22 cellular contexts compared by ENCODE assay signal in the genomic region with DNA sequence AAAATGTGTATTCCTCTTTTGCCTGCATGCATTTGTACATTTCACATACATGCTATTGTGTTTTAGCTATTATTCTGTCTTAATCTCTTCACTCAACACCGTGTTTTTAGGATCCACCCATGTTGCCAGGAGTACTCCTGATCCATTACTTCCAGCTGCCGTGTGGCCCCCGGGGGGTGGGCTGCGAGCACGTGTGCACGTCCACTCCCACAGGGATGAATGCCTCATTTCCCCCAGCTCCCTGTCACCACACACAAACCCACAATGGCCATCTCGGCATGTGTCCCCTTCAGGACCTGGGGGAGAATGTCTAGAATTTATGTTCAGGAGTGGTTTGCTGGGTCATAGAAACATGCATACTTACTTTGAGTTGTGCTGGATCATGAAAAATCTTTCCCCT.
"Had no signal": no experiment of that assay in that cellular context is flagged by ENCODE, and none has a peak within 500 bp of the region (broad histone marks: within the 10 kb centered on the region; RNA-seq: fewer than 3 reads in every experiment).

No MANE protein-coding gene starts in this region.

- H3K9me3 ChIP-seq: adrenal gland, breast epithelium, colonic mucosa, stomach had no signal

- H3K4me3 ChIP-seq: adrenal gland, breast epithelium, colonic mucosa, stomach had no signal

- H3K4me3 Mint-ChIP-seq: activated CD4-positive, alpha-beta T cell treated with anti-CD3 and anti-CD28 coated beads, Interleukin-2, amount 10 ng/mL, durations not matched to agents 7 days and 5 days; activated CD8-positive, alpha-beta T cell treated with anti-CD3 and anti-CD28 coated beads, Interleukin-2, amount 10 ng/mL, durations not matched to agents 7 days and 5 days; activated T-helper 1 cell treated with anti-CD3 and anti-CD28 coated beads, Interleukin-12 subunit alpha, Interleukin-12 subunit beta, Interleukin-2, Interleukin-4 antibody, amounts not matched to agents 30 ng/mL and 10 ng/mL and 1 ng/mL, durations not matched to agents 14 hours and 24 hours and 36 hours; central memory CD8-positive, alpha-beta T cell; natural killer cell treated with Interleukin-12 subunit alpha and Interleukin-12 subunit beta and Interleukin-15 and Interleukin-18, amount 100 ng/mL, for 72 hours; stimulated activated effector memory CD8-positive, alpha-beta T cell treated with anti-CD3 and anti-CD28 coated beads, Interleukin-12 subunit alpha, Interleukin-12 subunit beta, amount 100 ng/mL, for 72 hours; T-cell; T-helper 2 cell treated with Interferon-gamma antibody and Interleukin-4, amounts not matched to agents 5 μg/mL and 100 μg/mL, for 36 hours; type B pancreatic cell had no signal

- H3K27ac Mint-ChIP-seq: activated CD4-positive, alpha-beta T cell treated with anti-CD3 and anti-CD28 coated beads, Interleukin-2, amount 10 ng/mL, durations not matched to agents 7 days and 5 days; activated CD8-positive, alpha-beta T cell treated with anti-CD3 and anti-CD28 coated beads, Interleukin-2, amount 10 ng/mL, durations not matched to agents 7 days and 5 days; activated T-helper 1 cell treated with anti-CD3 and anti-CD28 coated beads, Interleukin-12 subunit alpha, Interleukin-12 subunit beta, Interleukin-2, Interleukin-4 antibody, amounts not matched to agents 30 ng/mL and 10 ng/mL and 1 ng/mL, durations not matched to agents 14 hours and 24 hours and 36 hours; natural killer cell treated with Interleukin-12 subunit alpha and Interleukin-12 subunit beta and Interleukin-15 and Interleukin-18, amount 100 ng/mL, for 72 hours; stimulated activated effector memory CD8-positive, alpha-beta T cell treated with anti-CD3 and anti-CD28 coated beads, Interleukin-12 subunit alpha, Interleukin-12 subunit beta, amount 100 ng/mL, for 72 hours; T-cell; T-helper 2 cell treated with Interferon-gamma antibody and Interleukin-4, amounts not matched to agents 5 μg/mL and 100 μg/mL, for 36 hours; type B pancreatic cell had no signal

- H3K36me3 ChIP-seq: adrenal gland, breast epithelium, colonic mucosa, stomach, WERI-Rb-1 had no signal

- H3K9me3 Mint-ChIP-seq: activated CD4-positive, alpha-beta T cell treated with anti-CD3 and anti-CD28 coated beads, Interleukin-2, amount 10 ng/mL, durations not matched to agents 7 days and 5 days; activated T-helper 1 cell treated with anti-CD3 and anti-CD28 coated beads, Interleukin-12 subunit alpha, Interleukin-12 subunit beta, Interleukin-2, Interleukin-4 antibody, amounts not matched to agents 30 ng/mL and 10 ng/mL and 1 ng/mL, durations not matched to agents 14 hours and 24 hours and 36 hours; central memory CD8-positive, alpha-beta T cell; natural killer cell treated with Interleukin-12 subunit alpha and Interleukin-12 subunit beta and Interleukin-15 and Interleukin-18, amount 100 ng/mL, for 72 hours; stimulated activated effector memory CD8-positive, alpha-beta T cell treated with anti-CD3 and anti-CD28 coated beads, Interleukin-12 subunit alpha, Interleukin-12 subunit beta, amount 100 ng/mL, for 72 hours; T-cell; T-helper 2 cell treated with Interferon-gamma antibody and Interleukin-4, amounts not matched to agents 5 μg/mL and 100 μg/mL, for 36 hours; type B pancreatic cell had no signal

- H3K27me3 ChIP-seq: adrenal gland, breast epithelium, colonic mucosa, stomach had no signal

- H3K36me3 Mint-ChIP-seq: natural killer cell treated with Interleukin-12 subunit alpha and Interleukin-12 subunit beta and Interleukin-15 and Interleukin-18, amount 100 ng/mL, for 72 hours; stimulated activated effector memory CD8-positive, alpha-beta T cell treated with anti-CD3 and anti-CD28 coated beads, Interleukin-12 subunit alpha, Interleukin-12 subunit beta, amount 100 ng/mL, for 72 hours; T-cell; type B pancreatic cell had no signal

- H3K27ac ChIP-seq: WERI-Rb-1 had no signal

- DNase-seq: activated CD4-positive, alpha-beta T cell treated with anti-CD3 and anti-CD28 coated beads, Interleukin-2, amount 10 ng/mL, durations not matched to agents 7 days and 5 days; activated CD4-positive, CD25-positive, alpha-beta regulatory T cell treated with anti-CD3 and anti-CD28 coated beads, Interleukin-2, amount 50 U/mL, for 72 hours; activated CD8-positive, alpha-beta T cell treated with anti-CD3 and anti-CD28 coated beads, Interleukin-2, amount 10 ng/mL, durations not matched to agents 7 days and 5 days; activated gamma-delta T cell; activated naive CD4-positive, alpha-beta T cell treated with anti-CD3 and anti-CD28 coated beads, Interleukin-2, amount 50 U/mL, for 16 hours; adrenal gland; colonic mucosa; hypothalamus; occipital lobe; posterior cingulate gyrus; stimulated activated CD4-positive, alpha-beta T cell treated with anti-CD3 and anti-CD28 coated beads, Interleukin-2, amount 100 ng/mL, for 24 hours; stomach; T-cell; WERI-Rb-1 had no signal

- H3K4me1 Mint-ChIP-seq: activated CD4-positive, alpha-beta T cell treated with anti-CD3 and anti-CD28 coated beads, Interleukin-2, amount 10 ng/mL, durations not matched to agents 7 days and 5 days had no signal

- ATAC-seq: activated CD8-positive, alpha-beta T cell treated with anti-CD3 and anti-CD28 coated beads, Interleukin-2, amount 10 ng/mL, durations not matched to agents 7 days and 5 days; natural killer cell treated with Interleukin-12 subunit alpha and Interleukin-12 subunit beta and Interleukin-15 and Interleukin-18, amount 100 ng/mL, for 72 hours; sciatic nerve; stimulated activated effector memory CD8-positive, alpha-beta T cell treated with anti-CD3 and anti-CD28 coated beads, Interleukin-12 subunit alpha, Interleukin-12 subunit beta, amount 100 ng/mL, for 72 hours; T-cell had no signal
